Comparison of ENCODE assay signal across 17 cellular contexts in genomic region chr1:225737179-225737578, GRCh38. TPM values are rescaled to one million over a fixed set of nuclear protein-coding genes. Genes with fewer than 3 reads are reported as not detected.
DNase-seq lines count a peak whose midpoint lies in the region; ATAC-seq and TF ChIP-seq lines count a peak whose summit lies in the region.
"Had no signal": no experiment of that assay in that cellular context is flagged by ENCODE, and none has a peak within 500 bp of the region (broad histone marks: within the 10 kb centered on the region; RNA-seq: fewer than 3 reads in every experiment).

No MANE protein-coding gene starts in this region.

- H3K4me2 ChIP-seq in parathyroid adenoma (ENCODE audit: low read length) = no peak overlapping the region

- POLR2A ChIA-PET in HEK293 (lab: Yijun Ruan, JAX) = interaction anchor here (0.5 to 3.1 kb wide), 8 partner anchors 9 to 85 kb away, joined by 3 to 27 read pairs (median 8); partner anchors contain the start of gene ENAH

- peaks cover 17% of the 10 kb centered on the region for H3K4me1 ChIP-seq in HEK293 (ENCODE audit: control insufficient read depth, insufficient read depth, low read length)
- H3K4me1 ChIP-seq in RWPE2 (ENCODE audit: insufficient read depth, poor library complexity, severe bottlenecking) = peaks cover 26% of the 10 kb centered on the region
- peaks cover 11% of the 10 kb centered on the region for H3K4me1 ChIP-seq in parathyroid adenoma

- no peak overlapping the region for H3K27ac ChIP-seq in HEK293 (ENCODE audit: extremely low read depth, low read depth, low read length)
- peak overlapping the region; percentile 86 for H3K27ac ChIP-seq in RWPE2 (ENCODE audit: poor library complexity, severe bottlenecking)
- peak overlapping the region; percentile 75 for H3K27ac ChIP-seq in parathyroid adenoma
- H3K27ac ChIP-seq: SJCRH30 had no signal

- H2AFZ ChIP-seq in parathyroid adenoma = peak overlapping the region; percentile 54

- TF ChIP-seq CTCF in HEK293 (tag by site-specific recombination; IDR thresholded peaks at IDR 0.05) (no peak), RWPE2 (IDR thresholded peaks at IDR 0.05; ENCODE audit: poor library complexity, severe bottlenecking) (no peak), fibroblast of villous mesenchyme (IDR thresholded peaks at IDR 0.05; ENCODE audit: insufficient read depth, low read depth, low read length) (no peak), parathyroid adenoma (IDR thresholded peaks at IDR 0.05) (no peak)

- no peaks in the 10 kb centered on the region for H3K79me2 ChIP-seq in parathyroid adenoma

- DNase-seq in RWPE2 (ENCODE audit: low spot score) = peak; percentile 70
- peak; percentile 23 for DNase-seq in fibroblast of villous mesenchyme (ENCODE audit: low read depth)
- no peak for DNase-seq in DMS79 (lab: John Stamatoyannopoulos, UW)
- no peak for DNase-seq in HT-29 (ENCODE audit: low spot score)
- DNase-seq: activated CD4-positive, alpha-beta memory T cell treated with anti-CD3 and anti-CD28 coated beads, Interleukin-2, amount 10 ng/mL, durations not matched to agents 7 days and 5 days; aorta; foreskin melanocyte; immature natural killer cell; Kasumi-1; NCI-H187; stimulated activated CD4-positive, alpha-beta T cell treated with anti-CD3 and anti-CD28 coated beads, Interleukin-2, amount 100 ng/mL, for 48 hours; upper lobe of left lung had no signal

- H3K36me3 ChIP-seq in HEK293 (ENCODE audit: control insufficient read depth in 2 of 2, insufficient read depth in 1 of 2, low read length in 2 of 2) (no peaks in the 10 kb centered on the region), RWPE2 (ENCODE audit: low read depth) (no peaks in the 10 kb centered on the region), parathyroid adenoma (ENCODE audit: control insufficient read depth, insufficient read depth, low read length) (no peaks in the 10 kb centered on the region)
- H3K36me3 ChIP-seq: SJCRH30, upper lobe of left lung had no signal

- H3K4me3 ChIP-seq in HEK293 (ENCODE audit: low read depth, low read length) = no peak overlapping the region
- H3K4me3 ChIP-seq in RWPE2 (ENCODE audit: severe bottlenecking) = no peak overlapping the region
- no peak overlapping the region for H3K4me3 ChIP-seq in fibroblast of villous mesenchyme (ENCODE audit: low read depth, low read length)
- no peak overlapping the region for H3K4me3 ChIP-seq in parathyroid adenoma (ENCODE audit: low read depth, low read length)
- H3K4me3 ChIP-seq: upper lobe of left lung had no signal

- H3K27me3 ChIP-seq in RWPE2 (ENCODE audit: insufficient read depth, poor library complexity, severe bottlenecking) (no peaks in the 10 kb centered on the region), parathyroid adenoma (ENCODE audit: control insufficient read depth, insufficient read depth, low read length) (no peaks in the 10 kb centered on the region)
- H3K27me3 ChIP-seq: SJCRH30, upper lobe of left lung had no signal

- CTCF ChIA-PET in HEK293 (lab: Yijun Ruan, JAX) = interaction anchor here (0.6 to 5.7 kb wide), 4 partner anchors 26 to 146 kb away, joined by 3 to 54 read pairs (median 8); no protein-coding TSS in a partner anchor

- no peak overlapping the region for H3K9ac ChIP-seq in parathyroid adenoma

- ATAC-seq in RWPE2 (ENCODE audit: low read depth) = peak; percentile 61
- no peak for ATAC-seq in GM21381 (IDR thresholded peaks at IDR 0.05; ENCODE audit: unreplicated experiment)
- ATAC-seq in GM21737 (IDR thresholded peaks at IDR 0.05; ENCODE audit: unreplicated experiment) = no peak

- no peaks in the 10 kb centered on the region for H3K9me3 ChIP-seq in HEK293 (ENCODE audit: control insufficient read depth, insufficient read depth, low read depth, low read length)
- no peaks in the 10 kb centered on the region for H3K9me3 ChIP-seq in RWPE2 (ENCODE audit: severe bottlenecking)
- H3K9me3 ChIP-seq in parathyroid adenoma (ENCODE audit: control insufficient read depth, low read length) = no peaks in the 10 kb centered on the region
- H3K9me3 ChIP-seq: SJCRH30, upper lobe of left lung had no signal

TF ChIP-seq in HEK293, 187 proteins besides CTCF, POLR2A, EP300 and RAD21:
- no peak for TF ChIP-seq ZNF112 (tag by site-specific recombination; IDR thresholded peaks at IDR 0.05)
- peak; percentile 40; the same call in 1 of the 2 replicates for TF ChIP-seq KLF1 (tag by site-specific recombination; IDR thresholded peaks at IDR 0.05)
- TF ChIP-seq ZNF175 (tag by site-specific recombination; IDR thresholded peaks at IDR 0.05) = no peak
- TF ChIP-seq PBX3 (CRISPR knock-in tag; IDR thresholded peaks at IDR 0.05) = no peak
- no peak for TF ChIP-seq ZNF2 (tag by site-specific recombination; IDR thresholded peaks at IDR 0.05)
- no peak for TF ChIP-seq ZBTB49 (tag by site-specific recombination; IDR thresholded peaks at IDR 0.05; ENCODE audit: low read depth)
- no peak for TF ChIP-seq ZNF548 (tag by site-specific recombination; IDR thresholded peaks at IDR 0.05)

RNA-seq across cellular contexts. Expression of gene SRP9, which starts 40.4 kb away (rescaled TPM):
- total RNA-seq in fibroblast of villous mesenchyme = 166 and 232 TPM in 2 replicates
- 149 and 150 TPM in 2 replicates for total RNA-seq in HT-29 (2014; rRNA removed; shearing (Covaris generic))

Comparison
In these comparisons a context has a peak if more than half of its experiments do, and no peak if none do; other contexts are left out.
1. DNase-seq: peak in RWPE2 (single experiment) and fibroblast of villous mesenchyme (single experiment); none in DMS79 (single experiment) and HT-29 (single experiment).